Comparison of ENCODE assay signal across 28 cellular contexts in the genomic region with DNA sequence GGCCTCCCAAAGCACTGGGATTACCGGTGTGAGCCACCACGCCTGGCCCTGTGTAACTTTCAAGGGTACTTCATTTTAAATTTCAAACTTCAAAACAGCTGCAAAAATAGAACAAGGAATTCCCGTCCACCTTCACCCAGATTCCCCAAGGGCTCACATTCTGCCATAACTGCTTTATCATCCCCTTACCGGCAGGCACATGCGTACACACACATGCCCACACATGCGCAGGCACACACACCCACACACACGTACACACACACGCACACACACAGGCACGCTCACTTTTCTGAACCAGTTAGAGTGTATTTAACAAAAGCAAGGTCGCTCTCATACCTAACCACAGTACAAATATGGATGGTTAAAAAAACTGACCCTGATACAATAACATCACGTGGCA. TPM values are rescaled to one million over a fixed set of nuclear protein-coding genes. Genes with fewer than 3 reads are reported as not detected.
DNase-seq lines count a peak whose midpoint lies in the region; ATAC-seq, FAIRE-seq and TF ChIP-seq lines count a peak whose summit lies in the region.
"Had no signal": no experiment of that assay in that cellular context is flagged by ENCODE, and none has a peak within 500 bp of the region (broad histone marks: within the 10 kb centered on the region; RNA-seq: fewer than 3 reads in every experiment).

No MANE protein-coding gene starts in this region.

- peak overlapping the region; percentile 49 for H3K27ac ChIP-seq in keratinocyte (ENCODE audit: control insufficient read depth, insufficient read depth, low read length)
- H3K27ac ChIP-seq: body of pancreas, coronary artery, left ventricle myocardium inferior, Peyer's patch, SJSA1, tibial artery had no signal

- no peaks in the 10 kb centered on the region for H3K27me3 ChIP-seq in keratinocyte (ENCODE audit: control insufficient read depth, extremely low read depth, insufficient read depth, low read length)
- H3K27me3 ChIP-seq: body of pancreas, Peyer's patch, SJSA1, tibial artery had no signal

- TF ChIP-seq CTCF in keratinocyte (optimal IDR thresholded peaks at IDR 0.05 in 1 of 3, IDR thresholded peaks at IDR 0.05 in 1 of 3, conservative IDR thresholded peaks at IDR 0.05 in 1 of 3; ENCODE audit: extremely low read depth in 1 of 3, insufficient read depth in 2 of 3, low read length in 3 of 3) = no peak

- FAIRE-seq in keratinocyte (lab: Jason Lieb, UNC) = peak; percentile 87
- FAIRE-seq: GM12892, GM19239 had no signal

- H3K4me3 Mint-ChIP-seq in activated naive CD4-positive, alpha-beta T cell treated with anti-CD3 and anti-CD28 coated beads, Interleukin-2, amount 10 ng/mL, durations not matched to agents 7 days and 5 days = no peak overlapping the region
- H3K4me3 Mint-ChIP-seq in dendritic cell treated with granulocyte-macrophage colony-stimulating factor and Interleukin-4, amounts not matched to agents 40 ng/mL and 50 ng/mL, for 4 days = no peak overlapping the region
- H3K4me3 Mint-ChIP-seq in activated T-helper 17 cell treated with anti-CD3 and anti-CD28 coated beads, Interleukin-2, amount 50 U/mL, for 72 hours = no peak overlapping the region
- H3K4me3 Mint-ChIP-seq: activated naive CD8-positive, alpha-beta T cell treated with anti-CD3 and anti-CD28 coated beads, Interleukin-2, amount 10 ng/mL, durations not matched to agents 7 days and 5 days had no signal

- H3K4me3 ChIP-seq in keratinocyte (ENCODE audit: control insufficient read depth in 2 of 3, extremely low read depth in 1 of 3, insufficient read depth in 2 of 3, low read depth in 1 of 3, low read length in 3 of 3) = no peak overlapping the region
- H3K4me3 ChIP-seq: body of pancreas, coronary artery, left ventricle myocardium inferior, Peyer's patch, SJSA1, smooth muscle cell, tibial artery had no signal

- DNase-seq in activated naive CD4-positive, alpha-beta T cell treated with anti-CD3 and anti-CD28 coated beads, Interleukin-2, amount 10 ng/mL, durations not matched to agents 7 days and 5 days = no peak
- DNase-seq in activated naive CD4-positive, alpha-beta T cell treated with anti-CD3 and anti-CD28 coated beads, Interleukin-2, amount 50 U/mL, for 16 hours = no peak
- DNase-seq in keratinocyte (ENCODE audit: low read depth, low spot score) = peak; percentile 19
- no peak for DNase-seq in iPS-NIHi7 (ENCODE audit: extremely low spot score)
- DNase-seq in pons (ENCODE audit: low spot score) = no peak
- DNase-seq: 8988T; activated CD4-positive, alpha-beta T cell treated with anti-CD3 and anti-CD28 coated beads for 48 hours; activated naive CD8-positive, alpha-beta T cell treated with anti-CD3 and anti-CD28 coated beads, Interleukin-2, amount 10 ng/mL, durations not matched to agents 7 days and 5 days; CD8-positive, alpha-beta memory T cell; DND-41; left ventricle myocardium inferior; midbrain; NCI-H1105 treated with DMSO at 0.1 percent for 48 hours; NCI-H2081 treated with DMSO at 0.1 percent for 48 hours; Peyer's patch; stimulated activated CD4-positive, alpha-beta T cell treated with anti-CD3 and anti-CD28 coated beads, Interleukin-4, amount 100 ng/mL, for 1 hour; stimulated activated naive CD4-positive, alpha-beta T cell treated with Interleukin-2 at 50 U/mL for 16 hours; T-helper 2 cell; tibial artery had no signal

- no peaks in the 10 kb centered on the region for H3K9me3 ChIP-seq in keratinocyte (ENCODE audit: control insufficient read depth, low read depth, low read length)
- H3K9me3 ChIP-seq: body of pancreas, left ventricle myocardium inferior, Peyer's patch, SJSA1, tibial artery had no signal

- ATAC-seq in activated T-helper 17 cell treated with anti-CD3 and anti-CD28 coated beads, Interleukin-2, amount 50 U/mL, for 72 hours (replicated peaks) = no peak
- no peak for ATAC-seq in HG02678 (IDR thresholded peaks at IDR 0.05; ENCODE audit: unreplicated experiment)
- ATAC-seq: body of pancreas had no signal

- H3K79me2 ChIP-seq in keratinocyte (ENCODE audit: control insufficient read depth, insufficient read depth, low read length) = peaks cover 11% of the 10 kb centered on the region

- peak overlapping the region; percentile 8 for H3K27ac Mint-ChIP-seq in activated naive CD4-positive, alpha-beta T cell treated with anti-CD3 and anti-CD28 coated beads, Interleukin-2, amount 10 ng/mL, durations not matched to agents 7 days and 5 days
- H3K27ac Mint-ChIP-seq in dendritic cell treated with granulocyte-macrophage colony-stimulating factor and Interleukin-4, amounts not matched to agents 40 ng/mL and 50 ng/mL, for 4 days = peak overlapping the region; percentile 15
- no peak overlapping the region for H3K27ac Mint-ChIP-seq in activated T-helper 17 cell treated with anti-CD3 and anti-CD28 coated beads, Interleukin-2, amount 50 U/mL, for 72 hours
- H3K27ac Mint-ChIP-seq: activated naive CD8-positive, alpha-beta T cell treated with anti-CD3 and anti-CD28 coated beads, Interleukin-2, amount 10 ng/mL, durations not matched to agents 7 days and 5 days had no signal

- CTCF ChIA-PET in activated naive CD4-positive, alpha-beta T cell treated with anti-CD3 and anti-CD28 coated beads, Interleukin-2, amount 10 ng/mL, durations not matched to agents 7 days and 5 days (lab: Charles Lee) = interaction anchor here (0.9 kb wide), 1 partner anchor 56 kb away, joined by 3 read pairs; no protein-coding TSS in a partner anchor

- dilution Hi-C loops in keratinocyte (cut with MboI; ENCODE audit: extremely low pct_ligation_motif_present, low sequenced_read_pairs) = no loop called here

- H3K9me1 ChIP-seq in keratinocyte (ENCODE audit: control insufficient read depth, extremely low read depth, insufficient read depth, low read length) = no peaks in the 10 kb centered on the region

- H4K20me1 ChIP-seq in keratinocyte (ENCODE audit: control insufficient read depth, extremely low read depth, insufficient read depth, low read length) = peaks cover 5% of the 10 kb centered on the region

- peaks cover 10% of the 10 kb centered on the region for H3K4me1 ChIP-seq in keratinocyte (ENCODE audit: control insufficient read depth, extremely low read depth, insufficient read depth, low read length)
- H3K4me1 ChIP-seq: body of pancreas, left ventricle myocardium inferior, Peyer's patch, SJSA1, tibial artery had no signal

- H3K9me3 Mint-ChIP-seq in activated naive CD4-positive, alpha-beta T cell treated with anti-CD3 and anti-CD28 coated beads, Interleukin-2, amount 10 ng/mL, durations not matched to agents 7 days and 5 days = no peaks in the 10 kb centered on the region
- H3K9me3 Mint-ChIP-seq in dendritic cell treated with granulocyte-macrophage colony-stimulating factor and Interleukin-4, amounts not matched to agents 40 ng/mL and 50 ng/mL, for 4 days = no peaks in the 10 kb centered on the region
- H3K9me3 Mint-ChIP-seq in activated T-helper 17 cell treated with anti-CD3 and anti-CD28 coated beads, Interleukin-2, amount 50 U/mL, for 72 hours = no peaks in the 10 kb centered on the region
- H3K9me3 Mint-ChIP-seq: activated naive CD8-positive, alpha-beta T cell treated with anti-CD3 and anti-CD28 coated beads, Interleukin-2, amount 10 ng/mL, durations not matched to agents 7 days and 5 days; CD8-positive, alpha-beta memory T cell had no signal

- H3K9ac ChIP-seq in keratinocyte (ENCODE audit: control insufficient read depth, extremely low read depth, insufficient read depth, low read length) = peak overlapping the region; percentile 51

- intact Hi-C loops in dendritic cell treated with granulocyte-macrophage colony-stimulating factor and Interleukin-4, amounts not matched to agents 40 ng/mL and 50 ng/mL, for 4 days (cut with micrococcal nuclease) = no loop called here

- peaks cover 12% of the 10 kb centered on the region for H3K4me1 Mint-ChIP-seq in activated naive CD4-positive, alpha-beta T cell treated with anti-CD3 and anti-CD28 coated beads, Interleukin-2, amount 10 ng/mL, durations not matched to agents 7 days and 5 days
- H3K4me1 Mint-ChIP-seq in dendritic cell treated with granulocyte-macrophage colony-stimulating factor and Interleukin-4, amounts not matched to agents 40 ng/mL and 50 ng/mL, for 4 days (ENCODE audit: low read depth) = peaks cover 27% of the 10 kb centered on the region
- no peaks in the 10 kb centered on the region for H3K4me1 Mint-ChIP-seq in activated T-helper 17 cell treated with anti-CD3 and anti-CD28 coated beads, Interleukin-2, amount 50 U/mL, for 72 hours

- H3K27me3 Mint-ChIP-seq in activated naive CD4-positive, alpha-beta T cell treated with anti-CD3 and anti-CD28 coated beads, Interleukin-2, amount 10 ng/mL, durations not matched to agents 7 days and 5 days = no peaks in the 10 kb centered on the region
- H3K27me3 Mint-ChIP-seq in dendritic cell treated with granulocyte-macrophage colony-stimulating factor and Interleukin-4, amounts not matched to agents 40 ng/mL and 50 ng/mL, for 4 days = no peaks in the 10 kb centered on the region
- no peaks in the 10 kb centered on the region for H3K27me3 Mint-ChIP-seq in activated T-helper 17 cell treated with anti-CD3 and anti-CD28 coated beads, Interleukin-2, amount 50 U/mL, for 72 hours
- H3K27me3 Mint-ChIP-seq: activated naive CD8-positive, alpha-beta T cell treated with anti-CD3 and anti-CD28 coated beads, Interleukin-2, amount 10 ng/mL, durations not matched to agents 7 days and 5 days; CD8-positive, alpha-beta memory T cell had no signal

- H3K4me2 ChIP-seq in keratinocyte (ENCODE audit: control insufficient read depth, extremely low read depth, insufficient read depth, low read depth, low read length) = peak overlapping the region; percentile 49
- H3K4me2 ChIP-seq: smooth muscle cell had no signal

- H2AFZ ChIP-seq in keratinocyte (ENCODE audit: control insufficient read depth, low read length) = no peak overlapping the region

- peaks cover 15% of the 10 kb centered on the region for H3K36me3 Mint-ChIP-seq in activated naive CD4-positive, alpha-beta T cell treated with anti-CD3 and anti-CD28 coated beads, Interleukin-2, amount 10 ng/mL, durations not matched to agents 7 days and 5 days
- peaks cover 96% of the 10 kb centered on the region for H3K36me3 Mint-ChIP-seq in dendritic cell treated with granulocyte-macrophage colony-stimulating factor and Interleukin-4, amounts not matched to agents 40 ng/mL and 50 ng/mL, for 4 days (ENCODE audit: low read depth)
- peaks cover 54% of the 10 kb centered on the region for H3K36me3 Mint-ChIP-seq in activated T-helper 17 cell treated with anti-CD3 and anti-CD28 coated beads, Interleukin-2, amount 50 U/mL, for 72 hours (ENCODE audit: low read depth)

- peaks cover 21 to 45% of the 10 kb centered on the region in 2 experiments for H3K36me3 ChIP-seq in keratinocyte (ENCODE audit: control insufficient read depth in 2 of 2, extremely low read depth in 1 of 2, insufficient read depth in 2 of 2, low read length in 2 of 2)

RNA-seq across cellular contexts. Expression of a gene that starts 23.0 kb away (rescaled TPM):
- 0.18 to 0.46 TPM (median 0.42 TPM) in 3 replicates for polyA plus RNA-seq in keratinocyte
- not detected for polyA plus RNA-seq in keratinocyte (2011; ENCODE audit: low read depth)
- polyA plus RNA-seq in keratinocyte (2011; cell fraction: cytosol; rRNA removed) = 0.10 and 0.13 TPM in 2 replicates
- polyA plus RNA-seq in keratinocyte (2011; cell fraction: nucleus; rRNA removed) = 0.41 and 0.43 TPM in 2 replicates
- 0.25 and 0.38 TPM in 2 replicates for polyA plus RNA-seq in keratinocyte (2012; ENCODE audit: low replicate concordance)
- polyA minus RNA-seq in keratinocyte = 0.35 to 2.1 TPM in 2 of 3 replicates, not detected in the other
- not detected for polyA minus RNA-seq in keratinocyte (2011; cell fraction: cytosol; rRNA and poly(A)+ RNA removed)
- polyA minus RNA-seq in keratinocyte (2011; cell fraction: nucleus; rRNA and poly(A)+ RNA removed) = not detected in 2 replicates
- not detected for total RNA-seq in activated T-helper 17 cell treated with anti-CD3 and anti-CD28 coated beads, Interleukin-2, amount 50 U/mL, for 72 hours
- total RNA-seq: CD8-positive, alpha-beta memory T cell; SJSA1 had no signal
- polyA plus RNA-seq: CD8-positive, alpha-beta memory T cell had no signal

RNA-seq across cellular contexts. Expression of a gene that starts 25.5 kb away (rescaled TPM):
- polyA plus RNA-seq in keratinocyte = 0.14 to 0.17 TPM in 2 of 3 replicates, not detected in the other
- polyA plus RNA-seq in keratinocyte (2011; ENCODE audit: low read depth) = not detected
- 0.40 TPM in 1 of 2 replicates, not detected in the other for polyA plus RNA-seq in keratinocyte (2011; cell fraction: cytosol; rRNA removed)
- not detected in 2 replicates for polyA plus RNA-seq in keratinocyte (2011; cell fraction: nucleus; rRNA removed)
- 0.31 TPM in 1 of 2 replicates, not detected in the other for polyA plus RNA-seq in keratinocyte (2012; ENCODE audit: low replicate concordance)
- not detected in 3 replicates for polyA minus RNA-seq in keratinocyte
- polyA minus RNA-seq in keratinocyte (2011; cell fraction: cytosol; rRNA and poly(A)+ RNA removed) = not detected
- not detected in 2 replicates for polyA minus RNA-seq in keratinocyte (2011; cell fraction: nucleus; rRNA and poly(A)+ RNA removed)
- total RNA-seq in activated T-helper 17 cell treated with anti-CD3 and anti-CD28 coated beads, Interleukin-2, amount 50 U/mL, for 72 hours = not detected
- total RNA-seq: activated naive CD8-positive, alpha-beta T cell treated with anti-CD3 and anti-CD28 coated beads, Interleukin-2, amount 10 ng/mL, durations not matched to agents 7 days and 5 days; CD8-positive, alpha-beta memory T cell; SJSA1 had no signal
- polyA plus RNA-seq: CD8-positive, alpha-beta memory T cell had no signal

RNA-seq across cellular contexts. Expression of a gene that starts 30.2 kb away (rescaled TPM):
- 0.05 TPM in 2 of 3 replicates, not detected in the other for polyA plus RNA-seq in keratinocyte
- 0.31 TPM for polyA plus RNA-seq in keratinocyte (2011; ENCODE audit: low read depth)
- not detected in 2 replicates for polyA plus RNA-seq in keratinocyte (2011; cell fraction: cytosol; rRNA removed)
- 0.33 and 0.60 TPM in 2 replicates for polyA plus RNA-seq in keratinocyte (2011; cell fraction: nucleus; rRNA removed)
- 0.27 TPM in 1 of 2 replicates, not detected in the other for polyA plus RNA-seq in keratinocyte (2012; ENCODE audit: low replicate concordance)
- not detected in 3 replicates for polyA minus RNA-seq in keratinocyte
- not detected for polyA minus RNA-seq in keratinocyte (2011; cell fraction: cytosol; rRNA and poly(A)+ RNA removed)
- 0.23 and 0.42 TPM in 2 replicates for polyA minus RNA-seq in keratinocyte (2011; cell fraction: nucleus; rRNA and poly(A)+ RNA removed)
- under 1 TPM in 1 of 2 donors, not detected in 1; 0.11 TPM for total RNA-seq in activated T-helper 17 cell treated with anti-CD3 and anti-CD28 coated beads, Interleukin-2, amount 50 U/mL, for 72 hours
- total RNA-seq: activated naive CD8-positive, alpha-beta T cell treated with anti-CD3 and anti-CD28 coated beads, Interleukin-2, amount 10 ng/mL, durations not matched to agents 7 days and 5 days; SJSA1 had no signal
- polyA plus RNA-seq: CD8-positive, alpha-beta memory T cell had no signal

RNA-seq across cellular contexts. Expression of a gene that starts 46.6 kb away (rescaled TPM):
- polyA plus RNA-seq in keratinocyte = 8.8 to 13.3 TPM (median 11.4 TPM) in 3 replicates
- polyA plus RNA-seq in keratinocyte (2011; ENCODE audit: low read depth) = 22.9 TPM
- polyA plus RNA-seq in keratinocyte (2011; cell fraction: cytosol; rRNA removed) = 7.6 and 18.8 TPM in 2 replicates
- 19.1 and 25.1 TPM in 2 replicates for polyA plus RNA-seq in keratinocyte (2011; cell fraction: nucleus; rRNA removed)
- polyA plus RNA-seq in keratinocyte (2012; ENCODE audit: low replicate concordance) = 15.1 and 18.0 TPM in 2 replicates
- 7.1 to 12.7 TPM (median 7.9 TPM) in 3 replicates for polyA minus RNA-seq in keratinocyte
- polyA minus RNA-seq in keratinocyte (2011; cell fraction: cytosol; rRNA and poly(A)+ RNA removed) = 24.6 TPM
- polyA minus RNA-seq in keratinocyte (2011; cell fraction: nucleus; rRNA and poly(A)+ RNA removed) = 10.4 and 13.2 TPM in 2 replicates
- total RNA-seq in activated T-helper 17 cell treated with anti-CD3 and anti-CD28 coated beads, Interleukin-2, amount 50 U/mL, for 72 hours = 10 to 100 TPM; 16.2 to 18.4 TPM
